ENCODE assay signal across 22 cellular contexts in the genomic region with DNA sequence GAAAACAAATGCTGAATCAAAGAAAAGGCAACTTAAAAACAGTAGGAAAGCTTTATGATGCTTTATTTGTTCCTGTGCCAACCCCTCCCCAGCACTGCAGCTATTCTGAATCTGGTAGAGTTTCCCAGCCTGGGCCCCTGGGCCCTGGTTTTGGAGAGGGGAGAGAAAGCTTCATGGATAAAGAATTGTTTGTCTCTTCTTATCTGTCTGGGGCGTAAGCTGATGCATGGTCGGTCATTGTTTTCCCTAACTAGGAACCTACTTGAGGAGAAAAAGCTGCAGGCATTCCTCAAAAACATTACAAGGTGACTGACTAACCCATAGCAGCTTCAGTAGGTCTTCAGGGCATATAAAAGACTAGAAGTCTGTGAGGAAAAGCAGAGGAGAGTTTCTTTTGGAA.
DNase-seq lines count a peak whose midpoint lies in the region; ATAC-seq and TF ChIP-seq lines count a peak whose summit lies in the region.
"Had no signal": no experiment of that assay in that cellular context is flagged by ENCODE, and none has a peak within 500 bp of the region (broad histone marks: within the 10 kb centered on the region; RNA-seq: fewer than 3 reads in every experiment).

No MANE protein-coding gene starts in this region.

- H3K27ac Mint-ChIP-seq in mesothelial cell of epicardium: peak overlapping the region; percentile 0
- H3K27ac Mint-ChIP-seq: CD4-positive, alpha-beta T cell had no signal

- H3K4me3 Mint-ChIP-seq in mesothelial cell of epicardium: no peak overlapping the region
- H3K4me3 Mint-ChIP-seq: CD4-positive, alpha-beta T cell had no signal

- peaks cover 13% of the 10 kb centered on the region for H3K4me1 Mint-ChIP-seq in mesothelial cell of epicardium

- H3K4me2 ChIP-seq in hepatocyte: no peak overlapping the region
- H3K4me2 ChIP-seq: SK-N-SH had no signal

- H3K79me2 ChIP-seq in hepatocyte: no peaks in the 10 kb centered on the region

- no peaks in the 10 kb centered on the region for H4K20me1 ChIP-seq in hepatocyte (ENCODE audit: insufficient read depth, poor library complexity, severe bottlenecking)

- no peak for ATAC-seq in HG02973 (IDR thresholded peaks at IDR 0.05; ENCODE audit: unreplicated experiment)

- H3K36me3 Mint-ChIP-seq in mesothelial cell of epicardium: no peaks in the 10 kb centered on the region

- DNase-seq in NCI-H146 (lab: John Stamatoyannopoulos, UW) (peak; percentile 5), NCI-H146 treated with DMSO at 0.1 percent for 48 hours (lab: John Stamatoyannopoulos, UW; ENCODE audit: unreplicated experiment) (no peak), hepatocyte (ENCODE audit: low spot score) (no peak), mesothelial cell of epicardium (ENCODE audit: low spot score in 2 of 2, unreplicated experiment in 2 of 2) (no peak), dermis blood vessel endothelial cell (no peak), NOMO-1 (lab: John Stamatoyannopoulos, UW; ENCODE audit: unreplicated experiment in 2 of 2) (no peak)
- DNase-seq in activated CD4-positive, CD25-positive, alpha-beta regulatory T cell treated with anti-CD3 and anti-CD28 coated beads, Interleukin-2, amount 50 U/mL, for 72 hours: no peak
- DNase-seq: BE2C; Calu3; CD4-positive, alpha-beta T cell; DMS53; GOT3; NCI-H1105 treated with DMSO at 0.1 percent for 48 hours; NCI-H1930; NCI-H2171 treated with DMSO at 0.1 percent for 48 hours; NCI-H510A; NCI-H774; SHP77; SK-N-SH had no signal

- 12% methylated on average over 2 of the region's 2 CpGs for WGBS in hepatocyte (ENCODE audit: low lambda C conversion rate, missing lambda C conversion rate)

- peaks cover under 1% of the 10 kb centered on the region for H3K9me3 Mint-ChIP-seq in mesothelial cell of epicardium

- peak overlapping the region; percentile 12 for H2AFZ ChIP-seq in hepatocyte

- H3K9me2 ChIP-seq in hepatocyte (replicated peaks; ENCODE audit: insufficient read depth): no peaks in the 10 kb centered on the region
- H3K9me2 ChIP-seq: SK-N-SH had no signal

- no peaks in the 10 kb centered on the region for H3K4me1 ChIP-seq in hepatocyte (ENCODE audit: insufficient read depth)
- H3K4me1 ChIP-seq: BE2C had no signal

- H3K36me3 ChIP-seq in hepatocyte (replicated peaks; ENCODE audit: insufficient read depth, low read depth): no peaks in the 10 kb centered on the region
- H3K36me3 ChIP-seq: BE2C had no signal

- H3K27ac ChIP-seq in hepatocyte: no peak overlapping the region
- H3K27ac ChIP-seq: 22Rv1, HL-60 had no signal

- H3K9me3 ChIP-seq in hepatocyte (ENCODE audit: low read depth): no peaks in the 10 kb centered on the region
- H3K9me3 ChIP-seq: BE2C, SK-N-SH had no signal

- no peaks in the 10 kb centered on the region for H3K27me3 Mint-ChIP-seq in mesothelial cell of epicardium (ENCODE audit: low read depth)
- H3K27me3 Mint-ChIP-seq: CD4-positive, alpha-beta T cell had no signal

- no peak for TF ChIP-seq CTCF in hepatocyte (IDR thresholded peaks at IDR 0.05; ENCODE audit: poor library complexity)
- no peak for TF ChIP-seq CTCF in mesothelial cell of epicardium (IDR thresholded peaks at IDR 0.05; ENCODE audit: unreplicated experiment)

- H3K4me3 ChIP-seq in hepatocyte: no peak overlapping the region

- no peaks in the 10 kb centered on the region for H3K27me3 ChIP-seq in hepatocyte
- H3K27me3 ChIP-seq: BE2C had no signal
